Comparison of ENCODE assay signal across 11 cellular contexts in genomic region chr22:22397292-22397870, GRCh38.
DNase-seq lines count a peak whose midpoint lies in the region; ATAC-seq and TF ChIP-seq lines count a peak whose summit lies in the region.
"Had no signal": no experiment of that assay in that cellular context is flagged by ENCODE, and none has a peak within 500 bp of the region (broad histone marks: within the 10 kb centered on the region; RNA-seq: fewer than 3 reads in every experiment).

No MANE protein-coding gene starts in this region.

- no peak overlapping the region for H3K27ac Mint-ChIP-seq in GM23338

- H3K4me1 ChIP-seq in GM23338 (ENCODE audit: insufficient read depth) = no peaks in the 10 kb centered on the region

- DNase-seq in GM23338 (ENCODE audit: low spot score) = peak; percentile 15
- no peak for DNase-seq in brain microvascular endothelial cell
- peak; percentile 43 for DNase-seq in left kidney (ENCODE audit: low read depth, low spot score)
- no peak for DNase-seq in NOMO-1 treated with DMSO at 0.1 percent for 48 hours (lab: John Stamatoyannopoulos, UW; ENCODE audit: unreplicated experiment)
- DNase-seq: COR-L47; NCI-H2081 treated with DMSO at 0.1 percent for 48 hours; stimulated activated CD4-positive, alpha-beta T cell treated with anti-CD3 and anti-CD28 coated beads, Interleukin-4, amount 100 ng/mL, for 1 hour had no signal

- peak; percentile 77 for ATAC-seq in GM23338
- ATAC-seq in GM21786 (IDR thresholded peaks at IDR 0.05; ENCODE audit: unreplicated experiment) = no peak
- ATAC-seq in HG03378 (IDR thresholded peaks at IDR 0.05; ENCODE audit: unreplicated experiment) = no peak
- ATAC-seq in HG02610 (IDR thresholded peaks at IDR 0.05; ENCODE audit: unreplicated experiment) = no peak

- in situ Hi-C loops in brain microvascular endothelial cell (cut with HindIII; ENCODE audit: low pct_ligation_motif_present, low sequenced_read_pairs) = no loop called here

- no peaks in the 10 kb centered on the region for H4K20me1 ChIP-seq in GM23338 (replicated peaks; ENCODE audit: insufficient read depth)

- H3K9me3 Mint-ChIP-seq in GM23338 = peaks cover 11% of the 10 kb centered on the region

- TF ChIP-seq CTCF in 22Rv1 (IDR thresholded peaks at IDR 0.05) = peak; percentile 3; the same call in 1 of the 2 replicates
- peak in 1 of 2 experiments; percentile 11; a peak in 1 of 4 replicates for TF ChIP-seq CTCF in GM23338 (conservative IDR thresholded peaks at IDR 0.05; ENCODE audit: low read depth in 2 of 2)
- TF ChIP-seq CTCF in brain microvascular endothelial cell (IDR thresholded peaks at IDR 0.05; ENCODE audit: low read depth, low read length, missing control alignments) = peak; percentile 20

- no peak overlapping the region for H3K4me3 Mint-ChIP-seq in GM23338

- H3K27me3 ChIP-seq in GM23338 (ENCODE audit: insufficient read depth) (peaks cover 100% of the 10 kb centered on the region), brain microvascular endothelial cell (replicated peaks) (peaks cover 8% of the 10 kb centered on the region)

- H3K4me3 ChIP-seq in GM23338 (no peak overlapping the region), brain microvascular endothelial cell (ENCODE audit: low read depth, low read length) (no peak overlapping the region)

- H3K36me3 ChIP-seq in GM23338 (ENCODE audit: insufficient read depth) (no peaks in the 10 kb centered on the region; the same call in 1 of the 2 replicates), brain microvascular endothelial cell (replicated peaks) (no peaks in the 10 kb centered on the region)

- H3K9me2 ChIP-seq in GM23338 (ENCODE audit: insufficient read depth) = no peaks in the 10 kb centered on the region

- H3K4me2 ChIP-seq in GM23338 = no peak overlapping the region

- no peaks in the 10 kb centered on the region for H3K4me1 Mint-ChIP-seq in GM23338

- peaks cover 97% of the 10 kb centered on the region for H3K27me3 Mint-ChIP-seq in GM23338 (ENCODE audit: insufficient read depth, low read depth, poor library complexity)

- no peaks in the 10 kb centered on the region for H3F3A ChIP-seq in GM23338 (replicated peaks; ENCODE audit: low read depth)

- H3K27ac ChIP-seq in 22Rv1 (peak overlapping the region; percentile 56), GM23338 (ENCODE audit: low read depth) (no peak overlapping the region), brain microvascular endothelial cell (no peak overlapping the region)

- no peaks in the 10 kb centered on the region for H3K36me3 Mint-ChIP-seq in GM23338 (ENCODE audit: low read depth)

- H2AFZ ChIP-seq in GM23338 = no peak overlapping the region

- H3K79me2 ChIP-seq in GM23338 (replicated peaks; ENCODE audit: insufficient read depth) = no peaks in the 10 kb centered on the region

TF ChIP-seq in GM23338, 12 proteins besides CTCF, POLR2A, EP300 and RAD21 (continues in another document):
- TF ChIP-seq JUNB (IDR thresholded peaks at IDR 0.05; ENCODE audit: unreplicated experiment) (no peak), ZNF331 (CRISPR knock-in tag; IDR thresholded peaks at IDR 0.05; ENCODE audit: low read depth) (no peak), POLR2AphosphoS5 (IDR thresholded peaks at IDR 0.05; ENCODE audit: low read depth) (no peak), NANOG (IDR thresholded peaks at IDR 0.05; ENCODE audit: borderline replicate concordance) (no peak), ETS1 (IDR thresholded peaks at IDR 0.05) (no peak), EZH2 (IDR thresholded peaks at IDR 0.05; ENCODE audit: low read depth, unreplicated experiment) (no peak), ZNF114 (CRISPR knock-in tag; IDR thresholded peaks at IDR 0.05) (no peak), EZH2phosphoT487 (IDR thresholded peaks at IDR 0.05; ENCODE audit: unreplicated experiment) (no peak), CREB1 (CRISPR knock-in tag; IDR thresholded peaks at IDR 0.05; ENCODE audit: low read depth) (no peak), ZNF462 (CRISPR knock-in tag; IDR thresholded peaks at IDR 0.05) (no peak)

Comparison
In these comparisons a context has a peak if more than half of its experiments do, and no peak if none do; other contexts are left out.
1. DNase-seq: peak in GM23338 (single experiment) and left kidney (single experiment); none in brain microvascular endothelial cell (single experiment) and NOMO-1 treated with DMSO at 0.1 percent for 48 hours (single experiment).